3 cellular contexts compared by ENCODE assay signal in genomic region chr1:90712153-90712930, GRCh38.
TF ChIP-seq lines count a peak whose summit lies in the region.

No MANE protein-coding gene starts in this region.

TF ChIP-seq in SK-N-SH treated with all-trans-retinoic acid at 6 μM for 48 hours, 23 proteins besides CTCF, POLR2A, EP300 and RAD21:
- TF ChIP-seq CSDC2 (CRISPR knock-in tag; IDR thresholded peaks at IDR 0.05) (no peak), GLIS3 (CRISPR knock-in tag; IDR thresholded peaks at IDR 0.05) (no peak), POU6F1 (CRISPR knock-in tag; IDR thresholded peaks at IDR 0.05; ENCODE audit: borderline replicate concordance, low read depth) (no peak), ZFP3 (CRISPR knock-in tag; IDR thresholded peaks at IDR 0.05) (no peak), CREB5 (CRISPR knock-in tag; IDR thresholded peaks at IDR 0.05; ENCODE audit: low read depth) (no peak), ZNF8 (CRISPR knock-in tag; IDR thresholded peaks at IDR 0.05) (no peak), TOX (CRISPR knock-in tag; IDR thresholded peaks at IDR 0.05; ENCODE audit: borderline replicate concordance) (no peak)
- TF ChIP-seq, protein P1, sequence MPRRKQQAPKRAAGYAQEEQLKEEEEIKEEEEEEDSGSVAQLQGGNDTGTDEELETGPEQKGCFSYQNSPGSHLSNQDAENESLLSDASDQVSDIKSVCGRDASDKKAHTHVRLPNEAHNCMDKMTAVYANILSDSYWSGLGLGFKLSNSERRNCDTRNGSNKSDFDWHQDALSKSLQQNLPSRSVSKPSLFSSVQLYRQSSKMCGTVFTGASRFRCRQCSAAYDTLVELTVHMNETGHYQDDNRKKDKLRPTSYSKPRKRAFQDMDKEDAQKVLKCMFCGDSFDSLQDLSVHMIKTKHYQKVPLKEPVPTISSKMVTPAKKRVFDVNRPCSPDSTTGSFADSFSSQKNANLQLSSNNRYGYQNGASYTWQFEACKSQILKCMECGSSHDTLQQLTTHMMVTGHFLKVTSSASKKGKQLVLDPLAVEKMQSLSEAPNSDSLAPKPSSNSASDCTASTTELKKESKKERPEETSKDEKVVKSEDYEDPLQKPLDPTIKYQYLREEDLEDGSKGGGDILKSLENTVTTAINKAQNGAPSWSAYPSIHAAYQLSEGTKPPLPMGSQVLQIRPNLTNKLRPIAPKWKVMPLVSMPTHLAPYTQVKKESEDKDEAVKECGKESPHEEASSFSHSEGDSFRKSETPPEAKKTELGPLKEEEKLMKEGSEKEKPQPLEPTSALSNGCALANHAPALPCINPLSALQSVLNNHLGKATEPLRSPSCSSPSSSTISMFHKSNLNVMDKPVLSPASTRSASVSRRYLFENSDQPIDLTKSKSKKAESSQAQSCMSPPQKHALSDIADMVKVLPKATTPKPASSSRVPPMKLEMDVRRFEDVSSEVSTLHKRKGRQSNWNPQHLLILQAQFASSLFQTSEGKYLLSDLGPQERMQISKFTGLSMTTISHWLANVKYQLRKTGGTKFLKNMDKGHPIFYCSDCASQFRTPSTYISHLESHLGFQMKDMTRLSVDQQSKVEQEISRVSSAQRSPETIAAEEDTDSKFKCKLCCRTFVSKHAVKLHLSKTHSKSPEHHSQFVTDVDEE (CRISPR knock-in tag; IDR thresholded peaks at IDR 0.05): no peak

TF ChIP-seq in SK-N-SH, 30 proteins besides CTCF, POLR2A, EP300 and RAD21:
- no peak for TF ChIP-seq FOSL2 (IDR thresholded peaks at IDR 0.05; ENCODE audit: borderline replicate concordance, low read depth)
- no peak for TF ChIP-seq USF2 (IDR thresholded peaks at IDR 0.05; ENCODE audit: borderline replicate concordance, low read depth, low read length)
- TF ChIP-seq ELF1 (IDR thresholded peaks at IDR 0.05): no peak
- TF ChIP-seq, protein P2, sequence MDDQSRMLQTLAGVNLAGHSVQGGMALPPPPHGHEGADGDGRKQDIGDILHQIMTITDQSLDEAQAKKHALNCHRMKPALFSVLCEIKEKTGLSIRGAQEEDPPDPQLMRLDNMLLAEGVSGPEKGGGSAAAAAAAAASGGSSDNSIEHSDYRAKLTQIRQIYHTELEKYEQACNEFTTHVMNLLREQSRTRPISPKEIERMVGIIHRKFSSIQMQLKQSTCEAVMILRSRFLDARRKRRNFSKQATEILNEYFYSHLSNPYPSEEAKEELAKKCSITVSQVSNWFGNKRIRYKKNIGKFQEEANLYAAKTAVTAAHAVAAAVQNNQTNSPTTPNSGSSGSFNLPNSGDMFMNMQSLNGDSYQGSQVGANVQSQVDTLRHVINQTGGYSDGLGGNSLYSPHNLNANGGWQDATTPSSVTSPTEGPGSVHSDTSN (IDR thresholded peaks at IDR 0.05): no peak
- no peak for TF ChIP-seq MXI1 (IDR thresholded peaks at IDR 0.05; ENCODE audit: low read depth, low read length)
- TF ChIP-seq RXRA (IDR thresholded peaks at IDR 0.05; ENCODE audit: borderline replicate concordance, low read depth): no peak
- TF ChIP-seq SIN3A (IDR thresholded peaks at IDR 0.05; ENCODE audit: borderline replicate concordance, low read depth, low read length): no peak
- TF ChIP-seq NFIC (IDR thresholded peaks at IDR 0.05; ENCODE audit: borderline replicate concordance): no peak
- no peak for TF ChIP-seq RFX5 (IDR thresholded peaks at IDR 0.05; ENCODE audit: low read length)
- TF ChIP-seq TAF1 (IDR thresholded peaks at IDR 0.05; ENCODE audit: borderline replicate concordance, low read depth, low read length): no peak
- TF ChIP-seq ZBTB33 (IDR thresholded peaks at IDR 0.05; ENCODE audit: borderline replicate concordance, low read depth): no peak
- no peak for TF ChIP-seq NRF1 (IDR thresholded peaks at IDR 0.05; ENCODE audit: low read depth, low read length)
- TF ChIP-seq EZH2phosphoT487 (IDR thresholded peaks at IDR 0.05; ENCODE audit: borderline replicate concordance, low read depth): no peak
- TF ChIP-seq FOXJ3 (CRISPR knock-in tag; IDR thresholded peaks at IDR 0.05): no peak
- no peak for TF ChIP-seq SMC3 (IDR thresholded peaks at IDR 0.05; ENCODE audit: low read depth, low read length)
- TF ChIP-seq GATA2 (CRISPR knock-in tag; IDR thresholded peaks at IDR 0.05): no peak
- no peak for TF ChIP-seq REST (IDR thresholded peaks at IDR 0.05; ENCODE audit: low read depth, low read length)
- no peak for TF ChIP-seq POLR2AphosphoS5 (IDR thresholded peaks at IDR 0.05; ENCODE audit: low read depth, low read length)
- no peak for TF ChIP-seq MEF2A (IDR thresholded peaks at IDR 0.05; ENCODE audit: borderline replicate concordance, low read depth)

TF ChIP-seq in K562, 482 proteins besides CTCF, POLR2A, EP300 and RAD21:
- TF ChIP-seq, protein P3, sequence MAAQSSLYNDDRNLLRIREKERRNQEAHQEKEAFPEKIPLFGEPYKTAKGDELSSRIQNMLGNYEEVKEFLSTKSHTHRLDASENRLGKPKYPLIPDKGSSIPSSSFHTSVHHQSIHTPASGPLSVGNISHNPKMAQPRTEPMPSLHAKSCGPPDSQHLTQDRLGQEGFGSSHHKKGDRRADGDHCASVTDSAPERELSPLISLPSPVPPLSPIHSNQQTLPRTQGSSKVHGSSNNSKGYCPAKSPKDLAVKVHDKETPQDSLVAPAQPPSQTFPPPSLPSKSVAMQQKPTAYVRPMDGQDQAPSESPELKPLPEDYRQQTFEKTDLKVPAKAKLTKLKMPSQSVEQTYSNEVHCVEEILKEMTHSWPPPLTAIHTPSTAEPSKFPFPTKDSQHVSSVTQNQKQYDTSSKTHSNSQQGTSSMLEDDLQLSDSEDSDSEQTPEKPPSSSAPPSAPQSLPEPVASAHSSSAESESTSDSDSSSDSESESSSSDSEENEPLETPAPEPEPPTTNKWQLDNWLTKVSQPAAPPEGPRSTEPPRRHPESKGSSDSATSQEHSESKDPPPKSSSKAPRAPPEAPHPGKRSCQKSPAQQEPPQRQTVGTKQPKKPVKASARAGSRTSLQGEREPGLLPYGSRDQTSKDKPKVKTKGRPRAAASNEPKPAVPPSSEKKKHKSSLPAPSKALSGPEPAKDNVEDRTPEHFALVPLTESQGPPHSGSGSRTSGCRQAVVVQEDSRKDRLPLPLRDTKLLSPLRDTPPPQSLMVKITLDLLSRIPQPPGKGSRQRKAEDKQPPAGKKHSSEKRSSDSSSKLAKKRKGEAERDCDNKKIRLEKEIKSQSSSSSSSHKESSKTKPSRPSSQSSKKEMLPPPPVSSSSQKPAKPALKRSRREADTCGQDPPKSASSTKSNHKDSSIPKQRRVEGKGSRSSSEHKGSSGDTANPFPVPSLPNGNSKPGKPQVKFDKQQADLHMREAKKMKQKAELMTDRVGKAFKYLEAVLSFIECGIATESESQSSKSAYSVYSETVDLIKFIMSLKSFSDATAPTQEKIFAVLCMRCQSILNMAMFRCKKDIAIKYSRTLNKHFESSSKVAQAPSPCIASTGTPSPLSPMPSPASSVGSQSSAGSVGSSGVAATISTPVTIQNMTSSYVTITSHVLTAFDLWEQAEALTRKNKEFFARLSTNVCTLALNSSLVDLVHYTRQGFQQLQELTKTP (IDR thresholded peaks at IDR 0.05; ENCODE audit: low read depth in 1 of 2, partially characterized antibody in 2 of 2): no peak
- no peak for TF ChIP-seq SIN3B (IDR thresholded peaks at IDR 0.05; ENCODE audit: low read depth)
- TF ChIP-seq, protein P4, sequence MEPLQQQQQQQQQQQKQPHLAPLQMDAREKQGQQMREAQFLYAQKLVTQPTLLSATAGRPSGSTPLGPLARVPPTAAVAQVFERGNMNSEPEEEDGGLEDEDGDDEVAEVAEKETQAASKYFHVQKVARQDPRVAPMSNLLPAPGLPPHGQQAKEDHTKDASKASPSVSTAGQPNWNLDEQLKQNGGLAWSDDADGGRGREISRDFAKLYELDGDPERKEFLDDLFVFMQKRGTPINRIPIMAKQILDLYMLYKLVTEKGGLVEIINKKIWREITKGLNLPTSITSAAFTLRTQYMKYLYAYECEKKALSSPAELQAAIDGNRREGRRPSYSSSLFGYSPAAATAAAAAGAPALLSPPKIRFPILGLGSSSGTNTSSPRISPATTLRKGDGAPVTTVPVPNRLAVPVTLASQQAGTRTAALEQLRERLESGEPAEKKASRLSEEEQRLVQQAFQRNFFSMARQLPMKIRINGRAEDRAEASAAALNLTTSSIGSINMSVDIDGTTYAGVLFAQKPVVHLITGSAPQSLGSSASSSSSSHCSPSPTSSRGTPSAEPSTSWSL (CRISPR knock-in tag; IDR thresholded peaks at IDR 0.05; ENCODE audit: borderline replicate concordance): no peak
